ENCODE assay signal across 1 cellular context in genomic region chr15:74174216-74174965, GRCh38.
TF ChIP-seq lines count a peak whose summit lies in the region.

No MANE protein-coding gene starts in this region.

TF ChIP-seq in IMR-90, 13 proteins besides CTCF, POLR2A, EP300 and RAD21 (continued from another document):
- TF ChIP-seq CEBPB (IDR thresholded peaks at IDR 0.05; ENCODE audit: low read depth, low read length) (no peak), FOS (IDR thresholded peaks at IDR 0.05; ENCODE audit: low read depth, low read length) (no peak), RCOR1 (IDR thresholded peaks at IDR 0.05; ENCODE audit: insufficient replicate concordance, low read length) (no peak), RFX5 (IDR thresholded peaks at IDR 0.05; ENCODE audit: low read depth, low read length) (no peak), BHLHE40 (IDR thresholded peaks at IDR 0.05; ENCODE audit: low read depth, low read length) (no peak), NFE2L2 (IDR thresholded peaks at IDR 0.05; ENCODE audit: low read depth, low read length) (no peak), MAZ (IDR thresholded peaks at IDR 0.05; ENCODE audit: borderline replicate concordance, low read depth, low read length) (no peak), SMC3 (IDR thresholded peaks at IDR 0.05; ENCODE audit: low read depth, low read length) (no peak), MXI1 (IDR thresholded peaks at IDR 0.05; ENCODE audit: borderline replicate concordance, low read depth, low read length) (no peak), CHD1 (IDR thresholded peaks at IDR 0.05; ENCODE audit: low read depth, low read length) (no peak)
- TF ChIP-seq, protein P1, sequence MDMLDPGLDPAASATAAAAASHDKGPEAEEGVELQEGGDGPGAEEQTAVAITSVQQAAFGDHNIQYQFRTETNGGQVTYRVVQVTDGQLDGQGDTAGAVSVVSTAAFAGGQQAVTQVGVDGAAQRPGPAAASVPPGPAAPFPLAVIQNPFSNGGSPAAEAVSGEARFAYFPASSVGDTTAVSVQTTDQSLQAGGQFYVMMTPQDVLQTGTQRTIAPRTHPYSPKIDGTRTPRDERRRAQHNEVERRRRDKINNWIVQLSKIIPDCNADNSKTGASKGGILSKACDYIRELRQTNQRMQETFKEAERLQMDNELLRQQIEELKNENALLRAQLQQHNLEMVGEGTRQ (IDR thresholded peaks at IDR 0.05; ENCODE audit: low read depth, low read length) = no peak
